Comparison of ENCODE assay signal across 22 cellular contexts in the genomic region with DNA sequence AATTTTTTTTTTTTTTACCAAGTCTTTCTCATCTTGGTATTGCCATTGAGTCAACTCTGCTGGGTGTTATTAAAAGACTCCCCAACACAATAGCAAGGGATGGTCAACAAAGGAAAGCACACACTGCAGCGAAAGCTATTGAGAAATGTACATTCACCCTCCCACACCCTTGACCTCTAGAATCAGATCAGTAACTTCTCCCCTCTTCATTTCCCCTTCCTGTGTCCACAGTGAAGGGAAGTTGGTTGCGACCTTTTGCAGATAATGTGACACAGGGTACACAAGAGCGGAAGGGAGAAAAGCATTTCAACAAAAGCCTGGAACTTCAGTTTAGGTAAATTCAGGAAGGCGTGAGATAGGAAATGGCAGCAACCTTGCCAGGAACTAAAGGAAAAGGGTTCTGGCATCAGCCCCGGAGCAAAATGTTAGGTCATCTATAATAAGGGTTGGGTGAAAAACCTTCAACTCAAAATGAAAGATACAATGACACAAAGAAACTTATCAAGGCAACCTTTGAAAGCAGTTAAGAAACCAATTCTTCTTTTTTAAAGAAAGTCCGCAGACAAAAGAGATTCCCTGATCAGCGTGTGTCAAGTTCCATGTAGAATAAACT.
DNase-seq lines count a peak whose midpoint lies in the region; ATAC-seq and TF ChIP-seq lines count a peak whose summit lies in the region.
"Had no signal": no experiment of that assay in that cellular context is flagged by ENCODE, and none has a peak within 500 bp of the region (broad histone marks: within the 10 kb centered on the region; RNA-seq: fewer than 3 reads in every experiment).

No MANE protein-coding gene starts in this region.

- H3K4me3 ChIP-seq in NB4 (ENCODE audit: low read depth, low read length): no peak overlapping the region
- H3K4me3 ChIP-seq in adrenal gland: peak overlapping the region in 1 of 4 donors; percentile 3
- H3K4me3 ChIP-seq in neuronal stem cell (ENCODE audit: low read length in 2 of 2): peak overlapping the region in 1 of 2 donors; percentile 5
- H3K4me3 ChIP-seq: esophagus muscularis mucosa, PC-9, SJCRH30, skin epidermis, thyroid gland had no signal

- no peak overlapping the region for H2AK5ac ChIP-seq in neuronal stem cell (ENCODE audit: low read depth, low read length)

- no peak overlapping the region for H2BK15ac ChIP-seq in neuronal stem cell (ENCODE audit: low read length)

- H2BK12ac ChIP-seq in neuronal stem cell (ENCODE audit: low read length): no peak overlapping the region

- no peak overlapping the region for H3K4me2 ChIP-seq in neuronal stem cell (ENCODE audit: insufficient read depth, low read length, poor library complexity, severe bottlenecking)
- H3K4me2 ChIP-seq: PC-9 had no signal

- intact Hi-C loops in adrenal gland (cut with DNase I): no loop called here
- intact Hi-C loops in posterior cingulate gyrus (cut with DNase I): no loop called here

- TF ChIP-seq POLR2A in NB4 (IDR thresholded peaks at IDR 0.05; ENCODE audit: extremely low read depth, insufficient read length): no peak
- no peak for TF ChIP-seq POLR2A in adrenal gland (IDR thresholded peaks at IDR 0.05)

- H2AFZ ChIP-seq in neuronal stem cell (ENCODE audit: low read length): peak overlapping the region; percentile 86
- H2AFZ ChIP-seq: PC-9 had no signal

- H3K4me1 ChIP-seq in adrenal gland (replicated peaks in 1 of 2) (no peaks in the 10 kb centered on the region), neuronal stem cell (ENCODE audit: control insufficient read depth in 2 of 2, insufficient read depth in 1 of 2, low read depth in 1 of 2, low read length in 2 of 2) (peaks cover 2 to 18% of the 10 kb centered on the region in 2 donors)
- H3K4me1 ChIP-seq: thyroid gland had no signal

- H3K36me3 ChIP-seq in adrenal gland (replicated peaks in 1 of 2) (no peaks in the 10 kb centered on the region), neuronal stem cell (replicated peaks in 1 of 2; ENCODE audit: control insufficient read depth in 2 of 2, insufficient read depth in 2 of 2, low read length in 2 of 2) (no peaks in the 10 kb centered on the region)
- H3K36me3 ChIP-seq: esophagus muscularis mucosa, SJCRH30, thyroid gland had no signal

- no peak overlapping the region for H4K91ac ChIP-seq in neuronal stem cell (ENCODE audit: low read depth, low read length, poor library complexity)

- no peak overlapping the region for H2BK5ac ChIP-seq in neuronal stem cell (ENCODE audit: low read length)

- WGBS in adrenal gland, 4 donors: 51 to 67% (median 58%) methylated on average over 7 of the region's 7 CpGs
- WGBS in neuronal stem cell (ENCODE audit: extremely low coverage in 2 of 2, insufficient read length in 2 of 2, insufficient replicate concordance in 1 of 2), 2 donors: no CpG with 5 or more reads among the region's 7 CpGs

- no peak overlapping the region for H4K8ac ChIP-seq in neuronal stem cell (ENCODE audit: low read depth, low read length)

- H2BK120ac ChIP-seq in neuronal stem cell (ENCODE audit: low read depth, low read length): no peak overlapping the region

- no peak overlapping the region for H3K18ac ChIP-seq in neuronal stem cell (ENCODE audit: low read length)

- H3K14ac ChIP-seq in neuronal stem cell (ENCODE audit: low read length): no peak overlapping the region

- no peak overlapping the region for H3K23ac ChIP-seq in neuronal stem cell (ENCODE audit: low read depth, low read length, poor library complexity)

- no peak overlapping the region for H3K9ac ChIP-seq in neuronal stem cell (ENCODE audit: low read depth, low read length, poor library complexity)

- DNase-seq in NB4 (ENCODE audit: low read depth) (peak; percentile 80), adrenal gland (peak; percentile 10 to 71 (median 34)), left kidney (ENCODE audit: low read depth, low spot score) (peak; percentile 32), neuronal stem cell (ENCODE audit: low spot score) (no peak), anterior cingulate cortex (lab: John Stamatoyannopoulos, UW) (no peak), amniotic stem cell (lab: John Stamatoyannopoulos, UW) (no peak), posterior cingulate gyrus (no peak)
- DNase-seq: activated CD4-positive, alpha-beta memory T cell treated with anti-CD3 and anti-CD28 coated beads, Interleukin-2, amount 10 ng/mL, durations not matched to agents 7 days and 5 days; activated naive CD4-positive, alpha-beta T cell; CD4-positive, CD25-positive, alpha-beta regulatory T cell; effector CD8-positive, alpha-beta T cell; glutamatergic neuron; naive thymus-derived CD4-positive, alpha-beta T cell; NCI-H2227 treated with DMSO at 0.1 percent for 48 hours; PC-9; SJCRH30; stimulated activated naive CD8-positive, alpha-beta T cell treated with anti-CD3 and anti-CD28 coated beads, Interleukin-15, Interleukin-2, amounts not matched to agents 100 U/mL and 50 U/mL, for 24 hours; T-helper 17 cell had no signal

- H3K27me3 ChIP-seq in adrenal gland (no peaks in the 10 kb centered on the region), neuronal stem cell (ENCODE audit: control insufficient read depth in 3 of 3, insufficient read depth in 3 of 3, low read depth in 1 of 3, low read length in 3 of 3) (no peaks in the 10 kb centered on the region)
- H3K27me3 ChIP-seq: esophagus muscularis mucosa, SJCRH30, thyroid gland had no signal

- TF ChIP-seq CTCF in NB4 (IDR thresholded peaks at IDR 0.05; ENCODE audit: low read depth, low read length): no peak
- TF ChIP-seq CTCF in adrenal gland (IDR thresholded peaks at IDR 0.05): no peak

- no peaks in the 10 kb centered on the region for H3K79me1 ChIP-seq in neuronal stem cell (ENCODE audit: low read depth, low read length)

- no peak for ATAC-seq in HG03280 (IDR thresholded peaks at IDR 0.05; ENCODE audit: unreplicated experiment)
- ATAC-seq: naive thymus-derived CD4-positive, alpha-beta T cell; stimulated activated naive CD8-positive, alpha-beta T cell treated with anti-CD3 and anti-CD28 coated beads, Interleukin-15, Interleukin-2, amounts not matched to agents 100 U/mL and 50 U/mL, for 24 hours; T-helper 17 cell had no signal

- H3K9me3 ChIP-seq in adrenal gland (replicated peaks in 1 of 3) (no peaks in the 10 kb centered on the region), neuronal stem cell (replicated peaks in 1 of 2; ENCODE audit: control insufficient read depth in 2 of 2, insufficient read depth in 1 of 2, low read depth in 1 of 2, low read length in 2 of 2) (no peaks in the 10 kb centered on the region)
- H3K9me3 ChIP-seq: esophagus muscularis mucosa, SJCRH30, thyroid gland had no signal

- H3K27ac ChIP-seq in adrenal gland: peak overlapping the region in 3 of 5 donors; percentile 32 to 44 (median 32)
- no peak overlapping the region for H3K27ac ChIP-seq in neuronal stem cell (replicated peaks; ENCODE audit: low read length)
- H3K27ac ChIP-seq: PC-9, SJCRH30, thyroid gland had no signal

- no peak overlapping the region for H3K4ac ChIP-seq in neuronal stem cell (ENCODE audit: low read length)

Comparison
In these comparisons a context has a peak if more than half of its experiments do, and no peak if none do; other contexts are left out.
1. DNase-seq: peak in NB4 (single experiment), adrenal gland (7 of 7) and left kidney (single experiment); none in neuronal stem cell (single experiment), anterior cingulate cortex (0 of 58), amniotic stem cell (single experiment) and posterior cingulate gyrus (0 of 10).